In the genomic region with DNA sequence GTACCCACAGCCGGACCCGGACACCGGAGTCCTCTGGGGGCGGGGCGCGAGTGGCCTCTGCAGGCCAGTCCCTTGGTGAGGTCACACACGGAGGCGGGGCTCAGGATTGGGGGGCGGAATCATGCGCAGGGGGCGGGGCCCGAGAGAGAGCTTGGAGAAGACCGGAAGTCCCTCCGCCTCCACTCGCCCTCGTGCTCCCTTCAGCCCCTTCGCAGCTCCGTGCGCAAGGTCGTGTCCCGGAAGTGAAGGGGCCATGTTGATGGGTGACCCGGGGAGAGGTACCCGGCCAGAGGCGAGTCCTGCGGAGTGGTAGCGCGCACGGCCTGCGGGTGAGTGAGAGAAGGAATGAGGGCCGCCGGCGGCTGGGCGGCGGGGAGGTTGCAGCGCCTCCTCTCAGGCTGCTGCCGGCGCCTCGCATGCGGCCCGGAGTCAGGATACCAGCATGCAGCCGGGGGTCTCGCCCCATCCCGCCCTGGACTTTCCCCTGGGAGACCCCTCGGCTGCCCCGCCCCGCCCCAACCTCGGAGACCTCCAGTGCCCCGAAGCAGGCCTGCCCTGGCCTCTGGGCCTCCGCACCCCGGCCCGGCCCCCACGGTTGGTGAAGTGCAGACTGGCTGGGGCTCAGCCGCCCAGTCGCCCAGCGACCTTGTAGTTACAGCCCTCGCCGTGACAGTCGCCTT, we compare ENCODE assay signal across 1 cellular context.
TF ChIP-seq lines count a peak whose summit lies in the region.

MIEF1 (plus strand) TSS at position 182 of the 680 bp plus-strand sequence. CDS start 9,005 bp downstream, outside the sequence.

TF ChIP-seq in GM12878, 131 proteins besides CTCF, POLR2A, EP300 and RAD21 (continued from another document):
- no peak for TF ChIP-seq CUX1 (IDR thresholded peaks at IDR 0.05; ENCODE audit: insufficient replicate concordance, low read depth, low read length)
- TF ChIP-seq, protein P1, sequence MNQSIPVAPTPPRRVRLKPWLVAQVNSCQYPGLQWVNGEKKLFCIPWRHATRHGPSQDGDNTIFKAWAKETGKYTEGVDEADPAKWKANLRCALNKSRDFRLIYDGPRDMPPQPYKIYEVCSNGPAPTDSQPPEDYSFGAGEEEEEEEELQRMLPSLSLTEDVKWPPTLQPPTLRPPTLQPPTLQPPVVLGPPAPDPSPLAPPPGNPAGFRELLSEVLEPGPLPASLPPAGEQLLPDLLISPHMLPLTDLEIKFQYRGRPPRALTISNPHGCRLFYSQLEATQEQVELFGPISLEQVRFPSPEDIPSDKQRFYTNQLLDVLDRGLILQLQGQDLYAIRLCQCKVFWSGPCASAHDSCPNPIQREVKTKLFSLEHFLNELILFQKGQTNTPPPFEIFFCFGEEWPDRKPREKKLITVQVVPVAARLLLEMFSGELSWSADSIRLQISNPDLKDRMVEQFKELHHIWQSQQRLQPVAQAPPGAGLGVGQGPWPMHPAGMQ (IDR thresholded peaks at IDR 0.05; ENCODE audit: borderline replicate concordance) = no peak
- TF ChIP-seq HCFC1 (IDR thresholded peaks at IDR 0.05; ENCODE audit: low read length) = peak; percentile 75
- no peak for TF ChIP-seq SUPT20H (IDR thresholded peaks at IDR 0.05; ENCODE audit: borderline replicate concordance, control insufficient read depth, low read depth, low read length)
- TF ChIP-seq DPF2 (IDR thresholded peaks at IDR 0.05) = 0 out of 2 replicates have a peak, but pooled peaks have one; percentile 15
- no peak; the same call in 1 of the 2 replicates for TF ChIP-seq ATF7 (IDR thresholded peaks at IDR 0.05; ENCODE audit: low read depth)
- TF ChIP-seq MXI1 (IDR thresholded peaks at IDR 0.05; ENCODE audit: low read depth, low read length) = peak; percentile 93
- peak; percentile 57 for TF ChIP-seq NR2C2 (IDR thresholded peaks at IDR 0.05; ENCODE audit: borderline replicate concordance, control insufficient read depth, insufficient read length, low read depth)
- TF ChIP-seq WRNIP1 (IDR thresholded peaks at IDR 0.05; ENCODE audit: borderline replicate concordance, low read depth, low read length) = no peak
- TF ChIP-seq JUND (IDR thresholded peaks at IDR 0.05; ENCODE audit: low read depth, low read length) = no peak
- TF ChIP-seq TAF1 (IDR thresholded peaks at IDR 0.05; ENCODE audit: borderline replicate concordance, low read depth, low read length) = peak; percentile 69; the same call in 1 of the 2 replicates
- TF ChIP-seq SRF (IDR thresholded peaks at IDR 0.05; ENCODE audit: low read depth in 2 of 2, low read length in 2 of 2) = 0 out of 4 replicates have a peak, but pooled peaks of 1 of the 2 experiments have one; percentile 39
- peak; percentile 99 for TF ChIP-seq NR2C1 (IDR thresholded peaks at IDR 0.05)
- TF ChIP-seq RELA (IDR thresholded peaks at IDR 0.05; ENCODE audit: borderline replicate concordance, partially characterized antibody) = peak; percentile 22
- TF ChIP-seq CBX3 (IDR thresholded peaks at IDR 0.05; ENCODE audit: borderline replicate concordance, low read depth) = no peak
- TF ChIP-seq TCF12 (IDR thresholded peaks at IDR 0.05; ENCODE audit: low read depth, low read length) = peak; percentile 36; the same call in 1 of the 2 replicates
- peak; percentile 37 to 80; a peak in 3 of 4 replicates for TF ChIP-seq BHLHE40 (IDR thresholded peaks at IDR 0.05; ENCODE audit: borderline replicate concordance in 1 of 2, low read depth in 2 of 2, low read length in 1 of 2)
- no peak for TF ChIP-seq ETV6 (conservative IDR thresholded peaks at IDR 0.05 in 1 of 2, IDR thresholded peaks at IDR 0.05 in 1 of 2; ENCODE audit: borderline replicate concordance in 1 of 2, low read depth in 1 of 2)
- 0 out of 2 replicates have a peak, but pooled peaks have one; percentile 20 for TF ChIP-seq SPI1 (IDR thresholded peaks at IDR 0.05; ENCODE audit: borderline replicate concordance, insufficient read depth, low read depth, low read length)
- TF ChIP-seq, protein P2, sequence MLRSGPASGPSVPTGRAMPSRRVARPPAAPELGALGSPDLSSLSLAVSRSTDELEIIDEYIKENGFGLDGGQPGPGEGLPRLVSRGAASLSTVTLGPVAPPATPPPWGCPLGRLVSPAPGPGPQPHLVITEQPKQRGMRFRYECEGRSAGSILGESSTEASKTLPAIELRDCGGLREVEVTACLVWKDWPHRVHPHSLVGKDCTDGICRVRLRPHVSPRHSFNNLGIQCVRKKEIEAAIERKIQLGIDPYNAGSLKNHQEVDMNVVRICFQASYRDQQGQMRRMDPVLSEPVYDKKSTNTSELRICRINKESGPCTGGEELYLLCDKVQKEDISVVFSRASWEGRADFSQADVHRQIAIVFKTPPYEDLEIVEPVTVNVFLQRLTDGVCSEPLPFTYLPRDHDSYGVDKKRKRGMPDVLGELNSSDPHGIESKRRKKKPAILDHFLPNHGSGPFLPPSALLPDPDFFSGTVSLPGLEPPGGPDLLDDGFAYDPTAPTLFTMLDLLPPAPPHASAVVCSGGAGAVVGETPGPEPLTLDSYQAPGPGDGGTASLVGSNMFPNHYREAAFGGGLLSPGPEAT (IDR thresholded peaks at IDR 0.05; ENCODE audit: low read depth) = 0 out of 2 replicates have a peak, but pooled peaks have one; percentile 41
- TF ChIP-seq NR2F1 (conservative IDR thresholded peaks at IDR 0.05) = peak; percentile 70; the same call in 1 of the 2 replicates
- peak; percentile 56 for TF ChIP-seq FOXK2 (IDR thresholded peaks at IDR 0.05)
- TF ChIP-seq POLR2AphosphoS5 (IDR thresholded peaks at IDR 0.05; ENCODE audit: low read length) = peak; percentile 86
- TF ChIP-seq, protein P3, sequence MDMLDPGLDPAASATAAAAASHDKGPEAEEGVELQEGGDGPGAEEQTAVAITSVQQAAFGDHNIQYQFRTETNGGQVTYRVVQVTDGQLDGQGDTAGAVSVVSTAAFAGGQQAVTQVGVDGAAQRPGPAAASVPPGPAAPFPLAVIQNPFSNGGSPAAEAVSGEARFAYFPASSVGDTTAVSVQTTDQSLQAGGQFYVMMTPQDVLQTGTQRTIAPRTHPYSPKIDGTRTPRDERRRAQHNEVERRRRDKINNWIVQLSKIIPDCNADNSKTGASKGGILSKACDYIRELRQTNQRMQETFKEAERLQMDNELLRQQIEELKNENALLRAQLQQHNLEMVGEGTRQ (IDR thresholded peaks at IDR 0.05; ENCODE audit: borderline replicate concordance, low read depth, low read length) = peak; percentile 46; the same call in 1 of the 2 replicates
- TF ChIP-seq ATF3 (IDR thresholded peaks at IDR 0.05; ENCODE audit: borderline replicate concordance, extremely low read depth, low read depth, low read length) = no peak
- TF ChIP-seq RB1 (IDR thresholded peaks at IDR 0.05; ENCODE audit: borderline replicate concordance) = no peak
- TF ChIP-seq, protein P4, sequence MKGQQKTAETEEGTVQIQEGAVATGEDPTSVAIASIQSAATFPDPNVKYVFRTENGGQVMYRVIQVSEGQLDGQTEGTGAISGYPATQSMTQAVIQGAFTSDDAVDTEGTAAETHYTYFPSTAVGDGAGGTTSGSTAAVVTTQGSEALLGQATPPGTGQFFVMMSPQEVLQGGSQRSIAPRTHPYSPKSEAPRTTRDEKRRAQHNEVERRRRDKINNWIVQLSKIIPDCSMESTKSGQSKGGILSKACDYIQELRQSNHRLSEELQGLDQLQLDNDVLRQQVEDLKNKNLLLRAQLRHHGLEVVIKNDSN (IDR thresholded peaks at IDR 0.05; ENCODE audit: borderline replicate concordance, extremely low read length, insufficient read depth, low read depth, low read length) = peak; percentile 68
- TF ChIP-seq, protein P5, sequence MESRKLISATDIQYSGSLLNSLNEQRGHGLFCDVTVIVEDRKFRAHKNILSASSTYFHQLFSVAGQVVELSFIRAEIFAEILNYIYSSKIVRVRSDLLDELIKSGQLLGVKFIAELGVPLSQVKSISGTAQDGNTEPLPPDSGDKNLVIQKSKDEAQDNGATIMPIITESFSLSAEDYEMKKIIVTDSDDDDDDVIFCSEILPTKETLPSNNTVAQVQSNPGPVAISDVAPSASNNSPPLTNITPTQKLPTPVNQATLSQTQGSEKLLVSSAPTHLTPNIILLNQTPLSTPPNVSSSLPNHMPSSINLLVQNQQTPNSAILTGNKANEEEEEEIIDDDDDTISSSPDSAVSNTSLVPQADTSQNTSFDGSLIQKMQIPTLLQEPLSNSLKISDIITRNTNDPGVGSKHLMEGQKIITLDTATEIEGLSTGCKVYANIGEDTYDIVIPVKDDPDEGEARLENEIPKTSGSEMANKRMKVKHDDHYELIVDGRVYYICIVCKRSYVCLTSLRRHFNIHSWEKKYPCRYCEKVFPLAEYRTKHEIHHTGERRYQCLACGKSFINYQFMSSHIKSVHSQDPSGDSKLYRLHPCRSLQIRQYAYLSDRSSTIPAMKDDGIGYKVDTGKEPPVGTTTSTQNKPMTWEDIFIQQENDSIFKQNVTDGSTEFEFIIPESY (IDR thresholded peaks at IDR 0.05) = no peak
- no peak for TF ChIP-seq NBN (IDR thresholded peaks at IDR 0.05)
